2 cellular contexts compared by ENCODE assay signal in genomic region chr15:73936181-73936580, GRCh38.
TF ChIP-seq lines count a peak whose summit lies in the region.

No MANE protein-coding gene starts in this region.

TF ChIP-seq in IMR-90, 13 proteins besides CTCF, POLR2A, EP300 and RAD21:
- TF ChIP-seq FOS (IDR thresholded peaks at IDR 0.05; ENCODE audit: low read depth, low read length) (no peak), RFX5 (IDR thresholded peaks at IDR 0.05; ENCODE audit: low read depth, low read length) (no peak), NFE2L2 (IDR thresholded peaks at IDR 0.05; ENCODE audit: low read depth, low read length) (no peak), SMC3 (IDR thresholded peaks at IDR 0.05; ENCODE audit: low read depth, low read length) (peak; percentile 20; the same call in 1 of the 2 replicates), MAZ (IDR thresholded peaks at IDR 0.05; ENCODE audit: borderline replicate concordance, low read depth, low read length) (no peak), CEBPB (IDR thresholded peaks at IDR 0.05; ENCODE audit: low read depth, low read length) (peak; percentile 43; the same call in 1 of the 2 replicates), RCOR1 (IDR thresholded peaks at IDR 0.05; ENCODE audit: insufficient replicate concordance, low read length) (no peak), MAFK (IDR thresholded peaks at IDR 0.05; ENCODE audit: low read depth, low read length) (peak; percentile 76)

TF ChIP-seq in WTC11, 78 proteins besides CTCF, POLR2A, EP300 and RAD21:
- TF ChIP-seq ZNF425 (CRISPR knock-in tag; conservative IDR thresholded peaks at IDR 0.05) (no peak), RORB (CRISPR knock-in tag; IDR thresholded peaks at IDR 0.05) (no peak), SMAD3 (CRISPR knock-in tag; IDR thresholded peaks at IDR 0.05; ENCODE audit: borderline replicate concordance) (no peak), STAT6 (CRISPR knock-in tag; conservative IDR thresholded peaks at IDR 0.05; ENCODE audit: low read depth) (no peak), ZNF423 (CRISPR knock-in tag; IDR thresholded peaks at IDR 0.05) (no peak), FOXJ3 (CRISPR knock-in tag; IDR thresholded peaks at IDR 0.05; ENCODE audit: borderline replicate concordance) (no peak), ERG (CRISPR knock-in tag; IDR thresholded peaks at IDR 0.05) (no peak), NR3C1 (CRISPR knock-in tag; conservative IDR thresholded peaks at IDR 0.05; ENCODE audit: low read depth) (no peak), ATF1 (CRISPR knock-in tag; IDR thresholded peaks at IDR 0.05) (no peak), MYBL2 (CRISPR knock-in tag; IDR thresholded peaks at IDR 0.05) (no peak), ZMAT4 (CRISPR knock-in tag; IDR thresholded peaks at IDR 0.05) (no peak), NFE2L1 (CRISPR knock-in tag; IDR thresholded peaks at IDR 0.05) (no peak), GABPB1 (CRISPR knock-in tag; IDR thresholded peaks at IDR 0.05) (no peak), ZNF317 (CRISPR knock-in tag; IDR thresholded peaks at IDR 0.05; ENCODE audit: borderline replicate concordance, low read depth) (no peak), ZNF232 (CRISPR knock-in tag; IDR thresholded peaks at IDR 0.05) (no peak), ZBTB21 (CRISPR knock-in tag; IDR thresholded peaks at IDR 0.05; ENCODE audit: borderline replicate concordance) (no peak), TEAD1 (CRISPR knock-in tag; IDR thresholded peaks at IDR 0.05) (no peak), SMAD4 (CRISPR knock-in tag; IDR thresholded peaks at IDR 0.05) (no peak)
- TF ChIP-seq, protein P1, sequence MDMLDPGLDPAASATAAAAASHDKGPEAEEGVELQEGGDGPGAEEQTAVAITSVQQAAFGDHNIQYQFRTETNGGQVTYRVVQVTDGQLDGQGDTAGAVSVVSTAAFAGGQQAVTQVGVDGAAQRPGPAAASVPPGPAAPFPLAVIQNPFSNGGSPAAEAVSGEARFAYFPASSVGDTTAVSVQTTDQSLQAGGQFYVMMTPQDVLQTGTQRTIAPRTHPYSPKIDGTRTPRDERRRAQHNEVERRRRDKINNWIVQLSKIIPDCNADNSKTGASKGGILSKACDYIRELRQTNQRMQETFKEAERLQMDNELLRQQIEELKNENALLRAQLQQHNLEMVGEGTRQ (CRISPR knock-in tag; IDR thresholded peaks at IDR 0.05) = no peak
- TF ChIP-seq, protein P2, sequence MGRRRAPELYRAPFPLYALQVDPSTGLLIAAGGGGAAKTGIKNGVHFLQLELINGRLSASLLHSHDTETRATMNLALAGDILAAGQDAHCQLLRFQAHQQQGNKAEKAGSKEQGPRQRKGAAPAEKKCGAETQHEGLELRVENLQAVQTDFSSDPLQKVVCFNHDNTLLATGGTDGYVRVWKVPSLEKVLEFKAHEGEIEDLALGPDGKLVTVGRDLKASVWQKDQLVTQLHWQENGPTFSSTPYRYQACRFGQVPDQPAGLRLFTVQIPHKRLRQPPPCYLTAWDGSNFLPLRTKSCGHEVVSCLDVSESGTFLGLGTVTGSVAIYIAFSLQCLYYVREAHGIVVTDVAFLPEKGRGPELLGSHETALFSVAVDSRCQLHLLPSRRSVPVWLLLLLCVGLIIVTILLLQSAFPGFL (CRISPR knock-in tag; IDR thresholded peaks at IDR 0.05; ENCODE audit: borderline replicate concordance) = no peak
